Comparison of ENCODE assay signal across 10 cellular contexts in the genomic region with DNA sequence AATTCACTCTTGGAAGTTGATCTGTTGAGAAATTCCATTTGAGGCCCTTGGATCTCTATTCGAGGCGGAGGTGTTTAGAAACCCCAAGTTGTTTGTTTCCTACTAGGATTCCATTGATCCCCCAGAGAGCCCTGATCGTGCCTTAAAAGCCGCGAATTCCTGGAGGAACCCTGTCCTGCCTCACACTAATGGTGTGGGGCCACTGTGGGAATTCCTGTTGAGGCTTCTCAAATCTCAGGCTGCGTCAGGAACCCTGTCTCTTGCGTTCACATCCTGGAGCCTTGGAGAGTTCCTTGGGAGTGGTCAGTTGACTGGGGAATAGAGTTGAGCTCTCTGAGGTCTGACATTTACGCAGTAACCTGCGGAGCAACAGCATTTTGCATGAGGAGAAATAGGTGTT. TPM values are rescaled to one million over a fixed set of nuclear protein-coding genes. Genes with fewer than 3 reads are reported as not detected.
DNase-seq lines count a peak whose midpoint lies in the region; ATAC-seq, FAIRE-seq and TF ChIP-seq lines count a peak whose summit lies in the region.
"Had no signal": no experiment of that assay in that cellular context is flagged by ENCODE, and none has a peak within 500 bp of the region (broad histone marks: within the 10 kb centered on the region; RNA-seq: fewer than 3 reads in every experiment).

No MANE protein-coding gene starts in this region.

- no peak overlapping the region for H3K27ac Mint-ChIP-seq in T-helper 1 cell treated with Interleukin-12 subunit alpha and Interleukin-12 subunit beta and Interleukin-4 antibody, amounts not matched to agents 30 μg/mL and 1 μg/mL, for 36 hours
- peak overlapping the region in 1 of 5 experiments; percentile 89 for H3K27ac Mint-ChIP-seq in brain
- H3K27ac Mint-ChIP-seq in stimulated activated naive B cell treated with anti-CD40 and anti-IgM and Interleukin-4, amounts not matched to agents 10 μg/mL and 1 μg/mL and 100 μg/mL, for 72 hours, result no peak overlapping the region

- H3K36me3 ChIP-seq in HepG2 (replicated peaks in 1 of 2; ENCODE audit: control insufficient read depth in 1 of 2, insufficient read depth in 2 of 2, low read length in 2 of 2), result no peaks in the 10 kb centered on the region

- TF ChIP-seq RAD21 in HepG2 (CRISPR knock-in tag; IDR thresholded peaks at IDR 0.05), result no peak

- no peak for TF ChIP-seq POLR2A in HepG2 (IDR thresholded peaks at IDR 0.05; ENCODE audit: insufficient read depth in 1 of 2, low read depth in 2 of 2, low read length in 2 of 2)

- H3K9ac ChIP-seq in HepG2 (ENCODE audit: insufficient read depth, low read depth, low read length), result peak overlapping the region; percentile 63

- H3K4me1 Mint-ChIP-seq in T-helper 1 cell treated with Interleukin-12 subunit alpha and Interleukin-12 subunit beta and Interleukin-4 antibody, amounts not matched to agents 30 μg/mL and 1 μg/mL, for 36 hours (ENCODE audit: low read depth), result peaks cover 13% of the 10 kb centered on the region
- peaks cover 27% of the 10 kb centered on the region for H3K4me1 Mint-ChIP-seq in brain
- peaks cover 11 to 25% of the 10 kb centered on the region in 2 donors for H3K4me1 Mint-ChIP-seq in stimulated activated naive B cell treated with anti-CD40 and anti-IgM and Interleukin-4, amounts not matched to agents 10 μg/mL and 1 μg/mL and 100 μg/mL, for 72 hours

- peak overlapping the region; percentile 86 for H3K4me2 ChIP-seq in HepG2 (ENCODE audit: low read depth, low read length)

- H3K9me3 ChIP-seq in HepG2 (ENCODE audit: low read length), result no peaks in the 10 kb centered on the region

- FAIRE-seq in HepG2 (lab: Jason Lieb, UNC), result no peak
- FAIRE-seq: A204.1 had no signal

- peak overlapping the region; percentile 61 to 91 (median 76) for H3K4me3 ChIP-seq in HepG2 (replicated peaks in 1 of 3; ENCODE audit: insufficient read depth in 1 of 3, low read depth in 2 of 3, low read length in 3 of 3)

- no peaks in the 10 kb centered on the region for H3K36me3 Mint-ChIP-seq in T-helper 1 cell treated with Interleukin-12 subunit alpha and Interleukin-12 subunit beta and Interleukin-4 antibody, amounts not matched to agents 30 μg/mL and 1 μg/mL, for 36 hours (ENCODE audit: low read depth)
- no peaks in the 10 kb centered on the region for H3K36me3 Mint-ChIP-seq in brain
- H3K36me3 Mint-ChIP-seq in stimulated activated naive B cell treated with anti-CD40 and anti-IgM and Interleukin-4, amounts not matched to agents 10 μg/mL and 1 μg/mL and 100 μg/mL, for 72 hours, result no peaks in the 10 kb centered on the region

- H3K27me3 Mint-ChIP-seq in T-helper 1 cell treated with Interleukin-12 subunit alpha and Interleukin-12 subunit beta and Interleukin-4 antibody, amounts not matched to agents 30 μg/mL and 1 μg/mL, for 36 hours (ENCODE audit: low read depth), result peaks cover 62% of the 10 kb centered on the region
- peaks cover 25% of the 10 kb centered on the region for H3K27me3 Mint-ChIP-seq in brain
- peaks cover 46 to 74% of the 10 kb centered on the region in 2 donors for H3K27me3 Mint-ChIP-seq in stimulated activated naive B cell treated with anti-CD40 and anti-IgM and Interleukin-4, amounts not matched to agents 10 μg/mL and 1 μg/mL and 100 μg/mL, for 72 hours

- CTCF ChIA-PET in HepG2 (lab: Yijun Ruan, JAX; ENCODE audit: low intra/inter-chr PET ratio, low total read pairs), result no interaction called here

- no TSS peak for BruUV-seq in HepG2 (replicated peaks; lab: Mats Ljungman, UMichigan)

- H2AFZ ChIP-seq in HepG2 (ENCODE audit: low read length), result no peak overlapping the region

- peak; percentile 4; the same call in 1 of the 3 replicates for ATAC-seq in HepG2
- no peak for ATAC-seq in stimulated activated naive B cell treated with anti-CD40 and anti-IgM and Interleukin-4, amounts not matched to agents 10 μg/mL and 1 μg/mL and 100 μg/mL, for 72 hours (replicated peaks)
- no peak for ATAC-seq in GM19467 (IDR thresholded peaks at IDR 0.05; ENCODE audit: unreplicated experiment)

- intact Hi-C loops in HepG2 (cut with micrococcal nuclease; ENCODE audit: unreplicated experiment), result loop anchor here (5.0 kb wide), 2 partner anchors 51 to 94 kb away; a partner anchor contains a TSS

- in situ Hi-C loops in HepG2 (cut with HindIII; ENCODE audit: extremely low pct_ligation_motif_present, low pct_unique_long_range_greater_than_20kb), result no loop called here

- no peak for TF ChIP-seq CTCF in brain (conservative IDR thresholded peaks at IDR 0.05)
- TF ChIP-seq CTCF in HepG2 (CRISPR knock-in tag; IDR thresholded peaks at IDR 0.05), result no peak

- H3K4me3 Mint-ChIP-seq in T-helper 1 cell treated with Interleukin-12 subunit alpha and Interleukin-12 subunit beta and Interleukin-4 antibody, amounts not matched to agents 30 μg/mL and 1 μg/mL, for 36 hours, result peak overlapping the region; percentile 83
- peak overlapping the region; percentile 91 to 98 (median 93) for H3K4me3 Mint-ChIP-seq in brain
- H3K4me3 Mint-ChIP-seq in stimulated activated naive B cell treated with anti-CD40 and anti-IgM and Interleukin-4, amounts not matched to agents 10 μg/mL and 1 μg/mL and 100 μg/mL, for 72 hours, result peak overlapping the region; percentile 40 to 86

- no peaks in the 10 kb centered on the region for H4K20me1 ChIP-seq in HepG2 (ENCODE audit: insufficient read depth, low read length)

- peaks cover 29% of the 10 kb centered on the region for H3K4me1 ChIP-seq in HepG2 (ENCODE audit: insufficient read depth, low read length)

- TF ChIP-seq EP300 in HepG2 (IDR thresholded peaks at IDR 0.05; ENCODE audit: low read depth in 2 of 2, low read length in 2 of 2) (no peak), HepG2 (CRISPR knock-in tag; IDR thresholded peaks at IDR 0.05; ENCODE audit: borderline replicate concordance) (no peak)

- whole genome bisulfite sequencing in HepG2 (ENCODE audit: low lambda C conversion rate), result 11% methylated on average over 9 of the region's 9 CpGs

- no peaks in the 10 kb centered on the region for H3K27me3 ChIP-seq in HepG2 (ENCODE audit: control insufficient read depth in 1 of 2, insufficient read depth in 2 of 2, low read length in 2 of 2)

- no peak for DNase-seq in T-helper 1 cell
- DNase-seq in HepG2 (ENCODE audit: low spot score), result no peak
- no peak for DNase-seq in stimulated activated naive B cell treated with anti-CD40 and anti-IgM and Interleukin-4, amounts not matched to agents 10 μg/mL and 1 μg/mL and 100 μg/mL, for 72 hours
- DNase-seq in NK-92 treated with Interleukin-12 subunit alpha and Interleukin-12 subunit beta, amount 100 ng/mL, for 24 hours (lab: John Stamatoyannopoulos, UW), result no peak
- no peak for DNase-seq in stimulated activated CD4-positive, alpha-beta T cell treated with anti-CD3 and anti-CD28 coated beads, Interleukin-4, amount 100 ng/mL, for 24 hours
- DNase-seq: NCI-H187 treated with DMSO at 0.1 percent for 48 hours had no signal

- no peak overlapping the region for H3K27ac ChIP-seq in HepG2 (ENCODE audit: extremely low read length, insufficient read depth, low read length)

- H3K9me3 Mint-ChIP-seq in T-helper 1 cell treated with Interleukin-12 subunit alpha and Interleukin-12 subunit beta and Interleukin-4 antibody, amounts not matched to agents 30 μg/mL and 1 μg/mL, for 36 hours, result no peaks in the 10 kb centered on the region
- H3K9me3 Mint-ChIP-seq in brain, result peaks cover 0 to 2% (median 0%) of the 10 kb centered on the region in 5 experiments
- H3K9me3 Mint-ChIP-seq in stimulated activated naive B cell treated with anti-CD40 and anti-IgM and Interleukin-4, amounts not matched to agents 10 μg/mL and 1 μg/mL and 100 μg/mL, for 72 hours, result peaks cover 3 to 4% of the 10 kb centered on the region in 2 donors

- POLR2A ChIA-PET in HepG2 (lab: Yijun Ruan, JAX), result interaction anchor here (2.4 kb wide), 1 partner anchor 35 kb away, joined by 8 read pairs; a partner anchor contains a TSS

- H3K79me2 ChIP-seq in HepG2 (ENCODE audit: insufficient read depth, low read length), result peaks cover 2% of the 10 kb centered on the region

RNA-seq across cellular contexts. Expression of a gene that starts 1.2 kb away (rescaled TPM):
- polyA plus RNA-seq in brain (ENCODE audit: insufficient read depth, low read depth, low replicate concordance) (not detected), HepG2 (2011; rRNA removed) (2.2 and 2.4 TPM in 2 replicates)
- 2.7 and 4.0 TPM in 2 replicates for total RNA-seq in HepG2 (2016; rRNA removed; fragmentation: Illumina TruSeq; extraction: Trizol)
- 1.5 and 1.7 TPM in 2 replicates for total RNA-seq in HepG2 (2016; cell fraction: cytosol; rRNA removed; fragmentation: Illumina TruSeq; extraction: Trizol; ENCODE audit: low read depth)
- 4.4 and 4.8 TPM in 2 replicates for total RNA-seq in HepG2 (2016; cell fraction: insoluble cytoplasmic fraction; rRNA removed; fragmentation: Illumina TruSeq; extraction: Trizol)
- total RNA-seq in HepG2 (2016; cell fraction: membrane; rRNA removed; fragmentation: Illumina TruSeq; extraction: Trizol), result 1.8 and 2.5 TPM in 2 replicates
- 13.6 and 14.1 TPM in 2 replicates for total RNA-seq in HepG2 (2016; cell fraction: nucleus; rRNA removed; fragmentation: Illumina TruSeq; extraction: Trizol)
- polyA plus RNA-seq in HepG2 (2011; cell fraction: cytosol; rRNA removed), result 0.28 and 0.42 TPM in 2 replicates
- 5.1 and 7.1 TPM in 2 replicates for polyA plus RNA-seq in HepG2 (2011; cell fraction: nucleus; rRNA removed)
- polyA plus RNA-seq in HepG2 (2012), result 1.8 and 3.6 TPM in 2 replicates
- polyA plus RNA-seq in HepG2 (2016; cell fraction: cytosol; fragmentation: Illumina TruSeq; extraction: Trizol; ENCODE audit: low read depth), result 0.17 and 0.71 TPM in 2 replicates
- 3.3 and 3.6 TPM in 2 replicates for polyA plus RNA-seq in HepG2 (2016; cell fraction: insoluble cytoplasmic fraction; fragmentation: Illumina TruSeq; extraction: Trizol; ENCODE audit: low read depth)
- 0.65 and 1.7 TPM in 2 replicates for polyA plus RNA-seq in HepG2 (2016; cell fraction: membrane; fragmentation: Illumina TruSeq; extraction: Trizol; ENCODE audit: low read depth)
- 10.5 and 13.0 TPM in 2 replicates for polyA plus RNA-seq in HepG2 (2016; cell fraction: nucleus; fragmentation: Illumina TruSeq; extraction: Trizol; ENCODE audit: insufficient read depth, low read depth)
- 0.61 and 3.5 TPM in 2 replicates for polyA minus RNA-seq in HepG2 (2011; rRNA and poly(A)+ RNA removed; ENCODE audit: low replicate concordance)
- polyA minus RNA-seq in HepG2 (2011; cell fraction: cytosol; rRNA and poly(A)+ RNA removed), result 0.97 and 0.99 TPM in 2 replicates
- 25.0 and 26.5 TPM in 2 replicates for polyA minus RNA-seq in HepG2 (2011; cell fraction: nucleus; rRNA and poly(A)+ RNA removed)

RNA-seq across cellular contexts. Expression of a gene that starts 34.6 kb away (rescaled TPM):
- 2.1 TPM for polyA plus RNA-seq in brain (ENCODE audit: insufficient read depth, low read depth, low replicate concordance)
- 3.5 and 4.3 TPM in 2 replicates for total RNA-seq in HepG2 (2016; rRNA removed; fragmentation: Illumina TruSeq; extraction: Trizol)
- total RNA-seq in HepG2 (2016; cell fraction: cytosol; rRNA removed; fragmentation: Illumina TruSeq; extraction: Trizol; ENCODE audit: low read depth), result 0.61 and 0.62 TPM in 2 replicates
- 2.5 and 4.6 TPM in 2 replicates for total RNA-seq in HepG2 (2016; cell fraction: insoluble cytoplasmic fraction; rRNA removed; fragmentation: Illumina TruSeq; extraction: Trizol)
- total RNA-seq in HepG2 (2016; cell fraction: membrane; rRNA removed; fragmentation: Illumina TruSeq; extraction: Trizol), result 1.3 and 1.4 TPM in 2 replicates
- total RNA-seq in HepG2 (2016; cell fraction: nucleus; rRNA removed; fragmentation: Illumina TruSeq; extraction: Trizol), result 7.7 and 8.2 TPM in 2 replicates
- 4.4 and 4.5 TPM in 2 replicates for polyA plus RNA-seq in HepG2 (2011; rRNA removed)
- polyA plus RNA-seq in HepG2 (2011; cell fraction: cytosol; rRNA removed), result 1.2 and 2.6 TPM in 2 replicates
- polyA plus RNA-seq in HepG2 (2011; cell fraction: nucleus; rRNA removed), result 3.6 and 6.6 TPM in 2 replicates
- polyA plus RNA-seq in HepG2 (2012), result 3.1 and 8.3 TPM in 2 replicates
- polyA plus RNA-seq in HepG2 (2016; cell fraction: cytosol; fragmentation: Illumina TruSeq; extraction: Trizol; ENCODE audit: low read depth), result 0.43 and 0.48 TPM in 2 replicates
- polyA plus RNA-seq in HepG2 (2016; cell fraction: insoluble cytoplasmic fraction; fragmentation: Illumina TruSeq; extraction: Trizol; ENCODE audit: low read depth), result 1.3 and 1.6 TPM in 2 replicates
- 0.32 and 0.36 TPM in 2 replicates for polyA plus RNA-seq in HepG2 (2016; cell fraction: membrane; fragmentation: Illumina TruSeq; extraction: Trizol; ENCODE audit: low read depth)
- polyA plus RNA-seq in HepG2 (2016; cell fraction: nucleus; fragmentation: Illumina TruSeq; extraction: Trizol; ENCODE audit: insufficient read depth, low read depth), result 6.7 TPM in 2 replicates
- polyA minus RNA-seq in HepG2 (2011; rRNA and poly(A)+ RNA removed; ENCODE audit: low replicate concordance), result 3.0 TPM in 1 of 2 replicates, not detected in the other
- polyA minus RNA-seq in HepG2 (2011; cell fraction: cytosol; rRNA and poly(A)+ RNA removed), result 4.0 and 6.4 TPM in 2 replicates
- polyA minus RNA-seq in HepG2 (2011; cell fraction: nucleus; rRNA and poly(A)+ RNA removed), result 13.1 and 20.3 TPM in 2 replicates
